Comparison of ENCODE assay signal across 8 cellular contexts in genomic region chr9:108468364-108468763, GRCh38.
DNase-seq lines count a peak whose midpoint lies in the region; ATAC-seq and TF ChIP-seq lines count a peak whose summit lies in the region.

No MANE protein-coding gene starts in this region.

- H3K27ac ChIP-seq in Panc1 (ENCODE audit: low read length) = no peak overlapping the region
- H3K27ac ChIP-seq in thyroid gland = no peak overlapping the region

- ATAC-seq in HG02798 (IDR thresholded peaks at IDR 0.05; ENCODE audit: poor library complexity, unreplicated experiment) (peak; percentile 52), Panc1 (no peak)

- H3K4me1 ChIP-seq in Panc1 (ENCODE audit: control insufficient read depth, insufficient read depth, low read length) = no peaks in the 10 kb centered on the region
- H3K4me1 ChIP-seq in thyroid gland = no peaks in the 10 kb centered on the region

- POLR2A ChIA-PET in Panc1 (lab: Charles Lee) = no interaction called here

- TF ChIP-seq POLR2A in thyroid gland (IDR thresholded peaks at IDR 0.05) = no peak

- no peaks in the 10 kb centered on the region for H3K9me3 ChIP-seq in Panc1 (ENCODE audit: control insufficient read depth, insufficient read depth, low read depth, low read length)
- H3K9me3 ChIP-seq in thyroid gland = no peaks in the 10 kb centered on the region

- no peaks in the 10 kb centered on the region for H3K27me3 ChIP-seq in Panc1 (ENCODE audit: control insufficient read depth, insufficient read depth, low read length)
- H3K27me3 ChIP-seq in thyroid gland = no peaks in the 10 kb centered on the region

- no peaks in the 10 kb centered on the region for H3K36me3 ChIP-seq in Panc1 (ENCODE audit: control insufficient read depth, insufficient read depth, low read length)
- no peaks in the 10 kb centered on the region for H3K36me3 ChIP-seq in thyroid gland

- CTCF ChIA-PET in Panc1 (lab: Charles Lee) = interaction anchor here (0.7 kb wide), 1 partner anchor 65 kb away, joined by 3 read pairs; no protein-coding TSS in a partner anchor

- DNase-seq in stimulated activated CD4-positive, alpha-beta T cell treated with anti-CD3 and anti-CD28 coated beads, Interleukin-12 subunit alpha, Interleukin-12 subunit beta, amount 100 ng/mL, for 48 hours (ENCODE audit: low read depth in 2 of 3, low spot score in 1 of 3) = peak in 2 of 3 donors; percentile 3 to 13
- DNase-seq in stimulated activated CD4-positive, alpha-beta T cell treated with anti-CD3 and anti-CD28 coated beads, Interleukin-4, amount 100 ng/mL, for 1 hour = no peak
- DNase-seq in Panc1 (ENCODE audit: low read depth, low spot score) = no peak
- DNase-seq in fibroblast of peridontal ligament (ENCODE audit: extremely low read depth) = peak; percentile 29
- peak; percentile 34 to 50 for DNase-seq in thyroid gland
- DNase-seq in NCI-H2081 treated with DMSO at 0.1 percent for 48 hours (lab: John Stamatoyannopoulos, UW) = no peak
- DNase-seq in medulla oblongata (ENCODE audit: extremely low spot score) = no peak

- in situ Hi-C loops in Panc1 (cut with HindIII; ENCODE audit: low pct_unique_long_range_greater_than_20kb, low sequenced_read_pairs) = no loop called here

- no TSS peak for BruUV-seq in Panc1 (replicated peaks; lab: Mats Ljungman, UMichigan)

- peak; percentile 36 for TF ChIP-seq CTCF in Panc1 (IDR thresholded peaks at IDR 0.05)
- TF ChIP-seq CTCF in thyroid gland (IDR thresholded peaks at IDR 0.05) = peak in 2 of 6 experiments; percentile 35 to 43

- H3K4me3 ChIP-seq in Panc1 (ENCODE audit: low read depth in 2 of 2, low read length in 2 of 2) (no peak overlapping the region), thyroid gland (replicated peaks in 1 of 3) (no peak overlapping the region)

- intact Hi-C loops in Panc1 (cut with micrococcal nuclease; ENCODE audit: unreplicated experiment) = no loop called here
- intact Hi-C loops in thyroid gland (cut with DNase I) = no loop called here

- 88 to 91% methylated on average over 4 of the region's 4 CpGs for WGBS in thyroid gland, 2 donors

Comparison
In these comparisons a context has a peak if more than half of its experiments do, and no peak if none do; other contexts are left out.
1. DNase-seq: peak in stimulated activated CD4-positive, alpha-beta T cell treated with anti-CD3 and anti-CD28 coated beads, Interleukin-12 subunit alpha, Interleukin-12 subunit beta, amount 100 ng/mL, for 48 hours (2 of 3), fibroblast of peridontal ligament (single experiment) and thyroid gland (2 of 2); none in stimulated activated CD4-positive, alpha-beta T cell treated with anti-CD3 and anti-CD28 coated beads, Interleukin-4, amount 100 ng/mL, for 1 hour (single experiment), Panc1 (single experiment), NCI-H2081 treated with DMSO at 0.1 percent for 48 hours (single experiment) and medulla oblongata (single experiment).